In genomic region chr4:83125738-83126141, GRCh38 we compare ENCODE assay signal across 13 cellular contexts. TPM values are rescaled to one million over a fixed set of nuclear protein-coding genes. Genes with fewer than 3 reads are reported as not detected.
DNase-seq lines count a peak whose midpoint lies in the region; ATAC-seq, FAIRE-seq and TF ChIP-seq lines count a peak whose summit lies in the region.
"Had no signal": no experiment of that assay in that cellular context is flagged by ENCODE, and none has a peak within 500 bp of the region (broad histone marks: within the 10 kb centered on the region; RNA-seq: fewer than 3 reads in every experiment).

No MANE protein-coding gene starts in this region.

- ATAC-seq in activated CD4-positive, alpha-beta T cell treated with anti-CD3 and anti-CD28 coated beads for 36 hours = peak; percentile 60
- peak; percentile 64 for ATAC-seq in GM12878
- ATAC-seq: left cardiac atrium had no signal

- H3K79me2 ChIP-seq in GM12878 (ENCODE audit: control insufficient read depth, insufficient read depth, low read length) = no peaks in the 10 kb centered on the region

- H3K4me3 ChIP-seq in GM12878 (no peak overlapping the region), lower leg skin (ENCODE audit: low read depth, poor library complexity, severe bottlenecking) (no peak overlapping the region), WERI-Rb-1 (ENCODE audit: low read depth, low read length) (no peak overlapping the region)

- H3K9me3 ChIP-seq in GM12878 (replicated peaks; ENCODE audit: control insufficient read depth, insufficient read depth, low read length) (no peaks in the 10 kb centered on the region; the same call in 2 of the 3 replicates), WERI-Rb-1 (ENCODE audit: severe bottlenecking) (no peaks in the 10 kb centered on the region)

- H3K4me1 ChIP-seq in GM12878 (ENCODE audit: control insufficient read depth, insufficient read depth, low read length) = peaks cover 15% of the 10 kb centered on the region

- H4K20me1 ChIP-seq in GM12878 (ENCODE audit: control insufficient read depth, insufficient read depth) = no peaks in the 10 kb centered on the region

- peaks cover 11% of the 10 kb centered on the region for H3K4me1 Mint-ChIP-seq in activated CD4-positive, alpha-beta T cell treated with anti-CD3 and anti-CD28 coated beads for 36 hours
- peaks cover 36% of the 10 kb centered on the region for H3K4me1 Mint-ChIP-seq in stimulated activated naive CD8-positive, alpha-beta T cell treated with anti-CD3 and anti-CD28 coated beads, Interleukin-15, Interleukin-2, amounts not matched to agents 100 ng/mL and 50 ng/mL, for 24 hours (ENCODE audit: low read depth)

- H3K27ac ChIP-seq in GM12878 (ENCODE audit: control insufficient read depth, insufficient read depth) (peak overlapping the region; percentile 31), WERI-Rb-1 (no peak overlapping the region)

- SMC1A ChIA-PET in GM12878 (lab: Charles Lee; ENCODE audit: uncharacterized antibody, unreplicated experiment) = interaction anchor here (0.6 to 4.2 kb wide), 6 partner anchors 8 to 153 kb away, joined by 3 to 35 read pairs (median 6); partner anchors contain the start of gene PLAC8

- H3K27me3 ChIP-seq in GM12878 (replicated peaks in 1 of 2; ENCODE audit: control insufficient read depth in 2 of 2, insufficient read depth in 2 of 2, low read length in 1 of 2) (no peaks in the 10 kb centered on the region), WERI-Rb-1 (ENCODE audit: insufficient read depth, low read depth, severe bottlenecking) (no peaks in the 10 kb centered on the region)

- H3K9me3 Mint-ChIP-seq in activated CD4-positive, alpha-beta T cell treated with anti-CD3 and anti-CD28 coated beads for 36 hours (ENCODE audit: low read depth) = peaks cover 2% of the 10 kb centered on the region
- no peaks in the 10 kb centered on the region for H3K9me3 Mint-ChIP-seq in stimulated activated naive CD8-positive, alpha-beta T cell treated with anti-CD3 and anti-CD28 coated beads, Interleukin-15, Interleukin-2, amounts not matched to agents 100 ng/mL and 50 ng/mL, for 24 hours

- CTCF ChIA-PET in activated CD4-positive, alpha-beta T cell treated with anti-CD3 and anti-CD28 coated beads for 36 hours (lab: Charles Lee) = interaction anchor here (1.0 to 1.1 kb wide), 2 partner anchors 15 to 24 kb away, joined by 3 to 5 read pairs; no protein-coding TSS in a partner anchor
- CTCF ChIA-PET in GM12878 (lab: Yijun Ruan, JAX) = interaction anchor here (0.7 kb wide), 1 partner anchor 127 kb away, joined by 3 read pairs; no protein-coding TSS in a partner anchor

- no peaks in the 10 kb centered on the region for H3K36me3 ChIP-seq in GM12878 (ENCODE audit: control insufficient read depth in 2 of 2, insufficient read depth in 2 of 2, low read length in 1 of 2)
- no peaks in the 10 kb centered on the region for H3K36me3 ChIP-seq in WERI-Rb-1

- intact Hi-C loops in activated CD4-positive, alpha-beta T cell treated with anti-CD3 and anti-CD28 coated beads for 36 hours (cut with DNase I, micrococcal nuclease) = no loop called here
- intact Hi-C loops in GM12878 (cut with micrococcal nuclease; ENCODE audit: unreplicated experiment) = no loop called here
- intact Hi-C loops in lower leg skin (cut with DNase I; ENCODE audit: low total_unique reads) = loop anchor here (10.0 kb wide), 1 partner anchor 89 kb away; no protein-coding TSS in a partner anchor

- H3K4me2 ChIP-seq in GM12878 (ENCODE audit: control insufficient read depth, insufficient read depth) = no peak overlapping the region

- TF ChIP-seq POLR2A in GM12878 (IDR thresholded peaks at IDR 0.05; ENCODE audit: low read depth, low read length) (no peak), H54 (IDR thresholded peaks at IDR 0.05; ENCODE audit: low read depth, low read length) (no peak), lower leg skin (IDR thresholded peaks at IDR 0.05) (no peak)

- H3K4me3 Mint-ChIP-seq in activated CD4-positive, alpha-beta T cell treated with anti-CD3 and anti-CD28 coated beads for 36 hours = peak overlapping the region; percentile 38
- peak overlapping the region; percentile 37 for H3K4me3 Mint-ChIP-seq in stimulated activated naive CD8-positive, alpha-beta T cell treated with anti-CD3 and anti-CD28 coated beads, Interleukin-15, Interleukin-2, amounts not matched to agents 100 ng/mL and 50 ng/mL, for 24 hours

- FAIRE-seq in GM12878 (lab: Jason Lieb, UNC) (no peak), H54 (lab: Jason Lieb, UNC) (no peak)
- FAIRE-seq: A204.1, G401.6 had no signal

- TF ChIP-seq RAD21 in GM12878 (IDR thresholded peaks at IDR 0.05; ENCODE audit: insufficient read depth, low read depth, low read length) = no peak

- no peak for TF ChIP-seq EP300 in GM12878 (IDR thresholded peaks at IDR 0.05; ENCODE audit: borderline replicate concordance in 1 of 2, control insufficient read depth in 1 of 2, low read depth in 2 of 2, low read length in 2 of 2)

- WGBS in GM12878 (ENCODE audit: insufficient coverage, insufficient replicate concordance, low lambda C conversion rate, missing lambda C conversion rate) = 61% methylated on average over 9 of the region's 9 CpGs
- WGBS in lower leg skin, 2 donors = 68 to 77% methylated on average over 9 of the region's 9 CpGs

- H3K36me3 Mint-ChIP-seq in activated CD4-positive, alpha-beta T cell treated with anti-CD3 and anti-CD28 coated beads for 36 hours (ENCODE audit: low read depth) = no peaks in the 10 kb centered on the region
- H3K36me3 Mint-ChIP-seq in stimulated activated naive CD8-positive, alpha-beta T cell treated with anti-CD3 and anti-CD28 coated beads, Interleukin-15, Interleukin-2, amounts not matched to agents 100 ng/mL and 50 ng/mL, for 24 hours (ENCODE audit: low read depth) = no peaks in the 10 kb centered on the region

- in situ Hi-C loops in GM12878 (cut with MboI) = no loop called here

- POLR2A ChIA-PET in activated CD4-positive, alpha-beta T cell treated with anti-CD3 and anti-CD28 coated beads for 36 hours (lab: Charles Lee) = no interaction called here
- POLR2A ChIA-PET in GM12878 (lab: Charles Lee) = interaction anchor here (0.6 to 1.9 kb wide), 5 partner anchors 11 to 326 kb away, joined by 3 to 5 read pairs (median 4); no protein-coding TSS in a partner anchor

- peak; percentile 57 for DNase-seq in activated CD4-positive, alpha-beta T cell treated with anti-CD3 and anti-CD28 coated beads for 36 hours
- DNase-seq in activated CD4-positive, alpha-beta T cell treated with anti-CD3 and anti-CD28 coated beads for 1 hour = no peak
- peak; percentile 60 for DNase-seq in activated CD4-positive, alpha-beta T cell treated with anti-CD3 and anti-CD28 coated beads for 48 hours
- DNase-seq in GM12878 (ENCODE audit: low read depth, low spot score) = no peak
- no peak for DNase-seq in H54 (ENCODE audit: insufficient read length, low spot score)
- DNase-seq in lower leg skin (ENCODE audit: low spot score in 2 of 2) = no peak
- no peak for DNase-seq in WERI-Rb-1
- DNase-seq: foreskin fibroblast, left cardiac atrium had no signal

- TF ChIP-seq CTCF in GM12878 (IDR thresholded peaks at IDR 0.05 in 2 of 3, conservative IDR thresholded peaks at IDR 0.05 in 1 of 3; ENCODE audit: control insufficient read depth in 2 of 3, extremely low read depth in 1 of 3, insufficient read depth in 1 of 3, low read depth in 3 of 3, low read length in 3 of 3) = no peak
- TF ChIP-seq CTCF in lower leg skin (IDR thresholded peaks at IDR 0.05) = no peak
- TF ChIP-seq CTCF in WERI-Rb-1 (IDR thresholded peaks at IDR 0.05; ENCODE audit: low read depth, low read length) = no peak

- H3K9ac ChIP-seq in GM12878 (ENCODE audit: control insufficient read depth, insufficient read depth, low read length) = no peak overlapping the region

- H2AFZ ChIP-seq in GM12878 (ENCODE audit: control insufficient read depth, low read depth, low read length) = peak overlapping the region; percentile 45; the same call in 1 of the 2 replicates

- no TSS peak for BruUV-seq in GM12878 (replicated peaks; lab: Mats Ljungman, UMichigan)

- no peaks in the 10 kb centered on the region for H3K27me3 Mint-ChIP-seq in activated CD4-positive, alpha-beta T cell treated with anti-CD3 and anti-CD28 coated beads for 36 hours
- H3K27me3 Mint-ChIP-seq in stimulated activated naive CD8-positive, alpha-beta T cell treated with anti-CD3 and anti-CD28 coated beads, Interleukin-15, Interleukin-2, amounts not matched to agents 100 ng/mL and 50 ng/mL, for 24 hours = no peaks in the 10 kb centered on the region

- peak overlapping the region; percentile 33 for H3K27ac Mint-ChIP-seq in activated CD4-positive, alpha-beta T cell treated with anti-CD3 and anti-CD28 coated beads for 36 hours
- H3K27ac Mint-ChIP-seq in stimulated activated naive CD8-positive, alpha-beta T cell treated with anti-CD3 and anti-CD28 coated beads, Interleukin-15, Interleukin-2, amounts not matched to agents 100 ng/mL and 50 ng/mL, for 24 hours = peak overlapping the region; percentile 83

- RAD21 ChIA-PET in GM12878 (lab: Charles Lee; ENCODE audit: unreplicated experiment) = interaction anchor here (0.9 to 1.5 kb wide), 3 partner anchors 11 to 110 kb away, joined by 3 read pairs; no protein-coding TSS in a partner anchor

TF ChIP-seq in GM12878, 131 proteins besides CTCF, POLR2A, EP300 and RAD21 (continues in another document):
- no peak for TF ChIP-seq SIX5 (IDR thresholded peaks at IDR 0.05; ENCODE audit: low read depth, low read length, severe bottlenecking)

RNA-seq across cellular contexts. Expression of gene PLAC8, which starts 11.2 kb away (rescaled TPM):
- total RNA-seq in activated CD4-positive, alpha-beta T cell treated with anti-CD3 and anti-CD28 coated beads for 36 hours = 10 to 100 TPM; 54.4 to 72.3 TPM
- 200 and 211 TPM in 2 replicates for total RNA-seq in GM12878 (2013; cell fraction: nucleolus; rRNA removed)
- total RNA-seq in GM12878 (2014; rRNA removed) (214 and 265 TPM in 2 replicates), GM12878 (2014; rRNA removed; fragmentation: Illumina TruSeq; extraction: Trizol) (316 and 317 TPM in 2 replicates), GM12878 (2021) (238 and 239 TPM in 2 replicates), lower leg skin (under 1 TPM in 2 of 4 donors, not detected in 2; 0.39 to 0.88 TPM)
- 78.9 TPM for polyA plus RNA-seq in GM12878 (2011; ENCODE audit: low read depth)
- polyA plus RNA-seq in GM12878 (2011; rRNA removed) (841 and 1,037 TPM in 2 replicates), GM12878 (2014; fragmentation: Illumina TruSeq; extraction: Trizol) (311 and 417 TPM in 2 replicates), GM12878 (2014; fragmentation: Nextera tagmentation; extraction: Ambion mirVana) (100 to 1,000 TPM; 405 to 441 TPM), GM12878 (2014; rRNA removed) (239 and 276 TPM in 2 replicates), GM12878 (2016; fragmentation: Nextera tagmentation; extraction: Ambion mirVana) (100 to 1,000 TPM; 379 to 404 TPM)
- 429 and 464 TPM in 2 replicates for polyA plus RNA-seq in GM12878 (2011; cell fraction: cytosol; rRNA removed)
- 219 and 352 TPM in 2 replicates for polyA plus RNA-seq in GM12878 (2011; cell fraction: nucleus; rRNA removed)
- 70.6 and 120 TPM in 2 replicates for polyA plus RNA-seq in GM12878 (2012)
- polyA minus RNA-seq in GM12878 (2011; rRNA and poly(A)+ RNA removed) = 407 and 416 TPM in 2 replicates
- 98.6 and 123 TPM in 2 replicates for polyA minus RNA-seq in GM12878 (2011; cell fraction: cytosol; rRNA and poly(A)+ RNA removed)
- polyA minus RNA-seq in GM12878 (2011; cell fraction: nucleus; rRNA and poly(A)+ RNA removed) = 44.1 and 55.6 TPM in 2 replicates
- total RNA-seq: chondrocyte had no signal

Comparison
In these comparisons a context has a peak if more than half of its experiments do, and no peak if none do; other contexts are left out.
1. DNase-seq: peak in activated CD4-positive, alpha-beta T cell treated with anti-CD3 and anti-CD28 coated beads for 36 hours (single experiment) and activated CD4-positive, alpha-beta T cell treated with anti-CD3 and anti-CD28 coated beads for 48 hours (single experiment); none in activated CD4-positive, alpha-beta T cell treated with anti-CD3 and anti-CD28 coated beads for 1 hour (single experiment), GM12878 (single experiment), H54 (single experiment), lower leg skin (0 of 2) and WERI-Rb-1 (single experiment).
2. RNA of gene PLAC8, which starts 11.2 kb away (total RNA-seq): 200 to 317 TPM in GM12878 and 54.4 to 72.3 TPM in activated CD4-positive, alpha-beta T cell treated with anti-CD3 and anti-CD28 coated beads for 36 hours; 0.39 to 0.88 TPM in lower leg skin; every median in the first group is over 10 times any median in the second.